Comparison of ENCODE assay signal across 26 cellular contexts in genomic region chr2:17177094-17177493, GRCh38.
"Had no signal": no experiment of that assay in that cellular context is flagged by ENCODE, and none has a peak within 500 bp of the region (broad histone marks: within the 10 kb centered on the region; RNA-seq: fewer than 3 reads in every experiment).

No MANE protein-coding gene starts in this region.

- H3K9me3 ChIP-seq: colonic mucosa, esophagus squamous epithelium, gastrocnemius medialis, heart right ventricle, left lung, lower lobe of right lung, mucosa of descending colon had no signal

- ATAC-seq: effector memory CD8-positive, alpha-beta T cell; esophagus mucosa; gastrocnemius medialis; heart right ventricle; left cardiac atrium; left lung; left ventricle myocardium superior; lower lobe of right lung; mucosa of descending colon had no signal

- H3K4me1 ChIP-seq: colonic mucosa, esophagus squamous epithelium, gastrocnemius medialis, heart right ventricle, left lung, lower lobe of right lung had no signal

- H3K4me3 ChIP-seq: colonic mucosa, esophagus squamous epithelium, gastrocnemius medialis, heart right ventricle, left lung, lower lobe of right lung, mucosa of descending colon had no signal

- FAIRE-seq: endometrium, islet of Langerhans, keratinocyte had no signal

- H3K36me3 ChIP-seq: colonic mucosa, esophagus squamous epithelium, gastrocnemius medialis, heart right ventricle, left lung, lower lobe of right lung had no signal

- H3K27me3 ChIP-seq: colonic mucosa, esophagus squamous epithelium, gastrocnemius medialis, heart right ventricle, left lung had no signal

- H3K27ac ChIP-seq: colonic mucosa, epithelial cell of prostate, esophagus squamous epithelium, gastrocnemius medialis, heart right ventricle, left lung, lower lobe of right lung had no signal

- DNase-seq: colonic mucosa; cortex of kidney; effector CD8-positive, alpha-beta T cell; effector memory CD8-positive, alpha-beta T cell; endodermal cell; erythroblast; esophagus squamous epithelium; foreskin fibroblast; foreskin melanocyte; gastrocnemius medialis; glutamatergic neuron; head of caudate nucleus; heart right ventricle; hippocampal formation; left cardiac atrium; left lung; left ventricle myocardium superior; lower lobe of right lung; mesenchymal stem cell; mucosa of descending colon; naive B cell had no signal
